1 cellular context compared by ENCODE assay signal in genomic region chr3:4950351-4950784, GRCh38.
TF ChIP-seq lines count a peak whose summit lies in the region.

No MANE protein-coding gene starts in this region.

TF ChIP-seq in HepG2, 621 proteins besides CTCF, POLR2A, EP300 and RAD21 (continued from another document):
- TF ChIP-seq SRSF4 (IDR thresholded peaks at IDR 0.05; ENCODE audit: low read depth, low read length, poor library complexity, severe bottlenecking): no peak
- no peak for TF ChIP-seq BRCA1 (CRISPR knock-in tag; IDR thresholded peaks at IDR 0.05)
- TF ChIP-seq, protein P1, sequence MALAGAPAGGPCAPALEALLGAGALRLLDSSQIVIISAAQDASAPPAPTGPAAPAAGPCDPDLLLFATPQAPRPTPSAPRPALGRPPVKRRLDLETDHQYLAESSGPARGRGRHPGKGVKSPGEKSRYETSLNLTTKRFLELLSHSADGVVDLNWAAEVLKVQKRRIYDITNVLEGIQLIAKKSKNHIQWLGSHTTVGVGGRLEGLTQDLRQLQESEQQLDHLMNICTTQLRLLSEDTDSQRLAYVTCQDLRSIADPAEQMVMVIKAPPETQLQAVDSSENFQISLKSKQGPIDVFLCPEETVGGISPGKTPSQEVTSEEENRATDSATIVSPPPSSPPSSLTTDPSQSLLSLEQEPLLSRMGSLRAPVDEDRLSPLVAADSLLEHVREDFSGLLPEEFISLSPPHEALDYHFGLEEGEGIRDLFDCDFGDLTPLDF (CRISPR knock-in tag; IDR thresholded peaks at IDR 0.05): no peak
- no peak for TF ChIP-seq SRSF1 (optimal IDR thresholded peaks at IDR 0.05; ENCODE audit: low read depth, low read length)
- no peak for TF ChIP-seq ZFP1 (CRISPR knock-in tag; IDR thresholded peaks at IDR 0.05)
- TF ChIP-seq, protein P2, sequence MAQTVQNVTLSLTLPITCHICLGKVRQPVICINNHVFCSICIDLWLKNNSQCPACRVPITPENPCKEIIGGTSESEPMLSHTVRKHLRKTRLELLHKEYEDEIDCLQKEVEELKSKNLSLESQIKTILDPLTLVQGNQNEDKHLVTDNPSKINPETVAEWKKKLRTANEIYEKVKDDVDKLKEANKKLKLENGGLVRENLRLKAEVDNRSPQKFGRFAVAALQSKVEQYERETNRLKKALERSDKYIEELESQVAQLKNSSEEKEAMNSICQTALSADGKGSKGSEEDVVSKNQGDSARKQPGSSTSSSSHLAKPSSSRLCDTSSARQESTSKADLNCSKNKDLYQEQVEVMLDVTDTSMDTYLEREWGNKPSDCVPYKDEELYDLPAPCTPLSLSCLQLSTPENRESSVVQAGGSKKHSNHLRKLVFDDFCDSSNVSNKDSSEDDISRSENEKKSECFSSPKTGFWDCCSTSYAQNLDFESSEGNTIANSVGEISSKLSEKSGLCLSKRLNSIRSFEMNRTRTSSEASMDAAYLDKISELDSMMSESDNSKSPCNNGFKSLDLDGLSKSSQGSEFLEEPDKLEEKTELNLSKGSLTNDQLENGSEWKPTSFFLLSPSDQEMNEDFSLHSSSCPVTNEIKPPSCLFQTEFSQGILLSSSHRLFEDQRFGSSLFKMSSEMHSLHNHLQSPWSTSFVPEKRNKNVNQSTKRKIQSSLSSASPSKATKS (CRISPR knock-in tag; IDR thresholded peaks at IDR 0.05): no peak
- TF ChIP-seq MAFK (conservative IDR thresholded peaks at IDR 0.05 in 1 of 2, IDR thresholded peaks at IDR 0.05 in 1 of 2; ENCODE audit: low read length in 2 of 2): no peak
